Comparison of ENCODE assay signal across 15 cellular contexts in the genomic region with DNA sequence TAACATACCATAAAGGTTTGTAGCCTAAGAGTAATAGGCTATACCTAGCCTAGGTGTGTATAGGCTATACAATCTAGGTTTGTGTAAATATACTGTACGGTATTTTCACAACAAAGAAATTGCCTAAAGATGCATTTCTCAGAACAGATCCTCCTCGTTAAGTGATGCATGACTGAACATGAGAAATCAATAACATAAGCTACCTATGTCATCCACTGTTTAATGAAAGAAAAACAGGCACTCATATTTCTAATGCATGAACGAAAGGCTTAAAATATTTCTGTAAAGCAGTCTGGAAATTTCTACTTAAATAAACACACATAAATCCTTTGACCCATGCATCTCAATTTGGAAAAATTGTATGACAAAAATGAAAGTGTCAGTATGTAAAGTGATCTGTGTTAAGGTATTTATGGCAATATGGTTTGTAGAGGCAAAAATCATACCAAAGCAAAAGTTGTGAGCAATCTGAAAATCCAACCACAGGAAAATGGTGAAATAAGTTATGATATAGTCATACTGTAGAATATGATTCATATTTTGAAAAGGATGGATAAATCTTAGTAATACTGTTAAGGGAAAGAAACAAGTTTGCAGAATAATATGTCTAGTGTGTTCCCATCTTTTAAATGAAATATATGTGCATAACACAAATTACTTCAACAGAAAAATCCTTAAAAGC.
"Had no signal": no experiment of that assay in that cellular context is flagged by ENCODE, and none has a peak within 500 bp of the region (broad histone marks: within the 10 kb centered on the region; RNA-seq: fewer than 3 reads in every experiment).

No MANE protein-coding gene starts in this region.

- H3K9ac ChIP-seq: neural progenitor cell, parathyroid adenoma had no signal

- H3K9me3 ChIP-seq: thoracic aorta had no signal

- H3K27ac ChIP-seq: hepatocyte, neural progenitor cell, parathyroid adenoma, sigmoid colon, thoracic aorta had no signal

- DNase-seq: activated B cell treated with CpG ODN at 0.5 μM for 24 hours; activated CD4-positive, alpha-beta T cell treated with anti-CD3 and anti-CD28 coated beads for 48 hours; activated CD8-positive, alpha-beta T cell treated with anti-CD3 and anti-CD28 coated beads for 36 hours; activated effector memory CD4-positive, alpha-beta T cell treated with Interleukin-2 at 50 U/mL for 16 hours; activated naive CD4-positive, alpha-beta T cell treated with anti-CD3 and anti-CD28 coated beads, Interleukin-2, amount 50 U/mL, for 16 hours; activated T-cell treated with anti-CD3 and anti-CD28 coated beads, Interleukin-2, amount 50 U/mL, for 4 hours; islet precursor cell; sigmoid colon; stimulated activated CD4-positive, alpha-beta T cell treated with anti-CD3 and anti-CD28 coated beads, Interleukin-12 subunit alpha, Interleukin-12 subunit beta, amount 100 ng/mL, for 4 hours; stimulated activated CD4-positive, alpha-beta T cell treated with anti-CD3 and anti-CD28 coated beads, Interleukin-2, amount 100 ng/mL, for 24 hours had no signal

- H3K4me3 Mint-ChIP-seq: activated B cell treated with CpG ODN at 0.5 μM for 24 hours; activated CD8-positive, alpha-beta T cell treated with anti-CD3 and anti-CD28 coated beads for 36 hours; activated T-cell treated with anti-CD3 and anti-CD28 coated beads, Interleukin-2, amount 50 U/mL, for 4 hours; neural progenitor cell; stimulated activated effector memory CD8-positive, alpha-beta T cell treated with anti-CD3 and anti-CD28 coated beads, Interleukin-12 subunit alpha, Interleukin-12 subunit beta, amount 100 ng/mL, for 72 hours had no signal

- H3K4me1 ChIP-seq: parathyroid adenoma, sigmoid colon had no signal

- H3K36me3 ChIP-seq: neural progenitor cell, sigmoid colon, thoracic aorta had no signal

- H3K36me3 Mint-ChIP-seq: stimulated activated effector memory CD8-positive, alpha-beta T cell treated with anti-CD3 and anti-CD28 coated beads, Interleukin-12 subunit alpha, Interleukin-12 subunit beta, amount 100 ng/mL, for 72 hours had no signal

- H3K27ac Mint-ChIP-seq: activated B cell treated with CpG ODN at 0.5 μM for 24 hours; activated CD8-positive, alpha-beta T cell treated with anti-CD3 and anti-CD28 coated beads for 36 hours; neural progenitor cell; stimulated activated effector memory CD8-positive, alpha-beta T cell treated with anti-CD3 and anti-CD28 coated beads, Interleukin-12 subunit alpha, Interleukin-12 subunit beta, amount 100 ng/mL, for 72 hours had no signal

- H3K4me1 Mint-ChIP-seq: activated B cell treated with CpG ODN at 0.5 μM for 24 hours; stimulated activated effector memory CD8-positive, alpha-beta T cell treated with anti-CD3 and anti-CD28 coated beads, Interleukin-12 subunit alpha, Interleukin-12 subunit beta, amount 100 ng/mL, for 72 hours had no signal

- H3K4me2 ChIP-seq: hepatocyte, neural progenitor cell had no signal

- H3K4me3 ChIP-seq: hepatocyte, neural progenitor cell, sigmoid colon, thoracic aorta had no signal

- ATAC-seq: activated CD8-positive, alpha-beta T cell treated with anti-CD3 and anti-CD28 coated beads for 36 hours; activated T-cell treated with anti-CD3 and anti-CD28 coated beads, Interleukin-2, amount 50 U/mL, for 4 hours; stimulated activated effector memory CD8-positive, alpha-beta T cell treated with anti-CD3 and anti-CD28 coated beads, Interleukin-12 subunit alpha, Interleukin-12 subunit beta, amount 100 ng/mL, for 72 hours had no signal

- H3K27me3 Mint-ChIP-seq: activated CD8-positive, alpha-beta T cell treated with anti-CD3 and anti-CD28 coated beads for 36 hours had no signal

- H3K27me3 ChIP-seq: hepatocyte, neural progenitor cell, sigmoid colon had no signal
